8 cellular contexts compared by ENCODE assay signal in the genomic region with DNA sequence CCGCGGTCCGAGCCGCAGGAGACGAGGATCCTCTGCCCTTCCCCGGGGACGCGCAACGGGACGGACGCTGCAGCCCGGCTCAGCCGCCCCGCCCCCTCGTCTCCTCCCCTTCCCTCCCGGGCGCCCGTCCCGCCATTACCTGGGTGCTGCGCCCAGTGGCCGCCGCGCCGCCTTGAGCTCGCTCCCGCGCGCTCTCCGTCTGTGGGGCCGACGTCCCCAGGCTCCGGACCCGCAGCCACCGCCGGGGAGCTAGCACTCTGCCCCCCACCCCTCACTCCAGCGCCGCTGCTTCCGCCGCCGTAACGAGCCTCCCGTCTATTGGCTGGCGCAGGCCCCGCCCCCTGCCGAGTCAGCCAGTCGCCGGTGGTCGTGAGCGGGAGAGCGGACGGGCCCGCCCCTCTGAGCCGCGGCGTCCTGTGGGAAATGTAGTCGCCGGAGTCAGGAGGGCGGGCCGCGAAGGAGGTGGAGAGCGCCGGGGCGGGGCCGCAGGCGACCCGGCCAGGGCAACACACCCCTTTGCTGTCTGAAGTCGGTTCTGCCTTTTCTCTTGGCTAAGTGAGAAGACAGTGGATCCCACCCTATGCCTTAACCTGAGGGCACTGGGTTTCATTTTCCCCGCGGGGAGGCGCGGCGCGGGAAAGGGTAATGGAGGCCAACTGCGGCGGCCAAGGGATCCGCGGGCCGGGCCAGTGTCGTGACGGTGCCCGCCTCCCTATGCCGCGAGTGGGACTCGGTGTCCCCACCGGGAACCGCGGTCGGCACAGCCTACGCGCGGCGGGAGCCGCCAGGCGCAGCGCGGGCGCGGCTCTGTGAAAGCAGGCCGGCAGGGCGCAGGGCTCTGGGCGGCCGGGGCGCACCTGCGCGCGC. TPM values are rescaled to one million over a fixed set of nuclear protein-coding genes. Genes with fewer than 3 reads are reported as not detected.
DNase-seq lines count a peak whose midpoint lies in the region; ATAC-seq and TF ChIP-seq lines count a peak whose summit lies in the region.

A gene (minus strand): TSS at position 259 of the 867 bp plus-strand sequence. CDS start 1,767 bp downstream, outside the sequence.

- H3K4me2 ChIP-seq in DND-41 (ENCODE audit: insufficient read depth, low read length), result peak within 1 kb of the TSS; percentile 81
- peak within 1 kb of the TSS; percentile 63 for H3K4me2 ChIP-seq in KMS-11

- H3K4me1 ChIP-seq in DND-41 (ENCODE audit: insufficient read depth, low read length) (peaks cover 29% of the 10 kb centered on the region), KMS-11 (ENCODE audit: low read depth, poor library complexity, severe bottlenecking) (peaks cover 8% of the 10 kb centered on the region), Panc1 (ENCODE audit: control insufficient read depth, insufficient read depth, low read length) (peaks cover 5% of the 10 kb centered on the region; the same call in 1 of the 2 replicates), esophagus (ENCODE audit: control insufficient read depth in 2 of 2, insufficient read depth in 2 of 2, low read length in 1 of 2) (no peaks in the 10 kb centered on the region), mucosa of stomach (ENCODE audit: control insufficient read depth, insufficient read depth, low read length) (no peaks in the 10 kb centered on the region)

- peaks cover 15% of the 10 kb centered on the region for H3K36me3 Mint-ChIP-seq in activated T-cell treated with anti-CD3 and anti-CD28 coated beads, Interleukin-2, amount 50 U/mL, for 24 hours (ENCODE audit: low read depth)

- H3K9me3 ChIP-seq in DND-41 (ENCODE audit: insufficient read depth, low read length, severe bottlenecking), result peaks cover 15% of the 10 kb centered on the region
- no peaks in the 10 kb centered on the region for H3K9me3 ChIP-seq in Panc1 (ENCODE audit: control insufficient read depth, insufficient read depth, low read depth, low read length)
- peaks cover 0 to 2% of the 10 kb centered on the region in 2 donors for H3K9me3 ChIP-seq in esophagus (ENCODE audit: control insufficient read depth in 2 of 2, insufficient read depth in 1 of 2, low read depth in 1 of 2, low read length in 1 of 2)
- H3K9me3 ChIP-seq in mucosa of stomach (ENCODE audit: control insufficient read depth, low read length), result no peaks in the 10 kb centered on the region

- CTCF ChIA-PET in Panc1 (lab: Charles Lee), result no interaction called here

- no peaks in the 10 kb centered on the region for H3K9me3 Mint-ChIP-seq in activated T-cell treated with anti-CD3 and anti-CD28 coated beads, Interleukin-2, amount 50 U/mL, for 24 hours

- peak within 1 kb of the TSS; percentile 89 for H2AFZ ChIP-seq in DND-41 (ENCODE audit: low read depth, low read length)
- H2AFZ ChIP-seq in KMS-11 (ENCODE audit: low read depth), result peak within 1 kb of the TSS; percentile 87

- H3K4me3 ChIP-seq in DND-41 (ENCODE audit: low read depth in 1 of 2, low read length in 2 of 2) (peak within 1 kb of the TSS; percentile 78 to 86), KMS-11 (IDR thresholded peaks at IDR 0.05; ENCODE audit: insufficient read depth, low read depth, low read length) (peak within 1 kb of the TSS; percentile 57), Panc1 (ENCODE audit: low read depth in 2 of 2, low read length in 2 of 2) (peak within 1 kb of the TSS; percentile 79 to 80), esophagus (ENCODE audit: low read depth in 1 of 2, low read length in 2 of 2) (peak within 1 kb of the TSS; percentile 80 to 99), mucosa of stomach (ENCODE audit: low read length) (peak within 1 kb of the TSS; percentile 45)

- H3K36me3 ChIP-seq in DND-41 (ENCODE audit: insufficient read depth, low read length) (peaks cover 19% of the 10 kb centered on the region), KMS-11 (ENCODE audit: insufficient read depth) (no peaks in the 10 kb centered on the region), Panc1 (ENCODE audit: control insufficient read depth, insufficient read depth, low read length) (no peaks in the 10 kb centered on the region; the same call in 1 of the 2 replicates), esophagus (ENCODE audit: control insufficient read depth in 2 of 2, insufficient read depth in 2 of 2, low read length in 1 of 2) (no peaks in the 10 kb centered on the region), mucosa of stomach (ENCODE audit: control insufficient read depth, insufficient read depth, low read length) (no peaks in the 10 kb centered on the region)

- POLR2A ChIA-PET in Panc1 (lab: Charles Lee), result interaction anchor here (0.6 kb wide), 2 partner anchors 29 to 120 kb away, joined by 7 to 9 read pairs; no protein-coding TSS in a partner anchor

- intact Hi-C loops in Panc1 (cut with micrococcal nuclease; ENCODE audit: unreplicated experiment), result no loop called here

- peak within 1 kb of the TSS; percentile 94 for H3K27ac Mint-ChIP-seq in activated T-cell treated with anti-CD3 and anti-CD28 coated beads, Interleukin-2, amount 50 U/mL, for 24 hours

- TF ChIP-seq CTCF in DND-41 (IDR thresholded peaks at IDR 0.05; ENCODE audit: borderline replicate concordance, extremely low read depth, low read length, poor library complexity, severe bottlenecking), result peak; percentile 21
- TF ChIP-seq CTCF in KMS-11 (conservative IDR thresholded peaks at IDR 0.05; ENCODE audit: low read depth, low read length), result no peak
- TF ChIP-seq CTCF in Panc1 (IDR thresholded peaks at IDR 0.05), result no peak

- in situ Hi-C loops in Panc1 (cut with HindIII; ENCODE audit: low pct_unique_long_range_greater_than_20kb, low sequenced_read_pairs), result no loop called here

- BruUV-seq in Panc1 (replicated peaks; lab: Mats Ljungman, UMichigan), result no TSS peak

- peaks cover 17% of the 10 kb centered on the region for H4K20me1 ChIP-seq in DND-41 (ENCODE audit: insufficient read depth, low read length)
- no peaks in the 10 kb centered on the region for H4K20me1 ChIP-seq in KMS-11 (ENCODE audit: insufficient read depth)

- DNase-seq in DND-41, result peak; percentile 99
- DNase-seq in Panc1 (ENCODE audit: low read depth, low spot score), result peak; percentile 32
- peak; percentile 98 for DNase-seq in activated T-cell treated with anti-CD3 and anti-CD28 coated beads, Interleukin-2, amount 50 U/mL, for 24 hours
- peak; percentile 98 for DNase-seq in stimulated activated CD8-positive, alpha-beta memory T cell treated with anti-CD3 and anti-CD28 coated beads, Interleukin-4, amount 100 ng/mL, for 48 hours

- peaks cover 20% of the 10 kb centered on the region for H3K4me1 Mint-ChIP-seq in activated T-cell treated with anti-CD3 and anti-CD28 coated beads, Interleukin-2, amount 50 U/mL, for 24 hours (ENCODE audit: low read depth)

- WGBS in esophagus, 2 donors, result 0 to 1% methylated on average over 84 to 106 of the region's 106 CpGs

- H3K27me3 ChIP-seq in DND-41 (ENCODE audit: insufficient read depth, low read length, poor library complexity) (no peaks in the 10 kb centered on the region), KMS-11 (ENCODE audit: insufficient read depth, low read depth) (no peaks in the 10 kb centered on the region), Panc1 (ENCODE audit: control insufficient read depth, insufficient read depth, low read length) (no peaks in the 10 kb centered on the region), esophagus (ENCODE audit: control insufficient read depth in 1 of 2, insufficient read depth in 2 of 2, low read length in 2 of 2) (no peaks in the 10 kb centered on the region), mucosa of stomach (ENCODE audit: control insufficient read depth, insufficient read depth, low read length) (no peaks in the 10 kb centered on the region)

- H3K27ac ChIP-seq in DND-41 (ENCODE audit: low read length) (peak within 1 kb of the TSS; percentile 93), KMS-11 (peak within 1 kb of the TSS; percentile 30; the same call in 1 of the 2 replicates), Panc1 (ENCODE audit: low read length) (peak within 1 kb of the TSS; percentile 81; the same call in 1 of the 2 replicates), esophagus (ENCODE audit: low read depth in 2 of 2, low read length in 1 of 2) (peak within 1 kb of the TSS; percentile 98 to 99)

- peak within 1 kb of the TSS; percentile 89 for H3K4me3 Mint-ChIP-seq in activated T-cell treated with anti-CD3 and anti-CD28 coated beads, Interleukin-2, amount 50 U/mL, for 24 hours

- H3K9ac ChIP-seq in DND-41 (ENCODE audit: low read depth, low read length) (peak within 1 kb of the TSS; percentile 98), KMS-11 (peak within 1 kb of the TSS; percentile 15; the same call in 1 of the 2 replicates), mucosa of stomach (ENCODE audit: low read length) (peak within 1 kb of the TSS; percentile 76)

- peaks cover 42% of the 10 kb centered on the region for H3K79me2 ChIP-seq in DND-41 (ENCODE audit: insufficient read depth, low read length)
- no peaks in the 10 kb centered on the region for H3K79me2 ChIP-seq in KMS-11 (ENCODE audit: insufficient read depth, low read depth)

- no peaks in the 10 kb centered on the region for H3K27me3 Mint-ChIP-seq in activated T-cell treated with anti-CD3 and anti-CD28 coated beads, Interleukin-2, amount 50 U/mL, for 24 hours

- ATAC-seq in DND-41 (ENCODE audit: insufficient read depth, low read depth), result peak; percentile 77
- ATAC-seq in GM21786 (IDR thresholded peaks at IDR 0.05; ENCODE audit: unreplicated experiment), result peak; percentile 73
- ATAC-seq in Panc1, result peak; percentile 89

RNA-seq across cellular contexts. Expression of the gene that starts here (rescaled TPM):
- total RNA-seq in Panc1 (2021; ENCODE audit: unreplicated experiment), result 34.6 TPM
- 31.6 TPM for polyA plus RNA-seq in Panc1 (2012; ENCODE audit: insufficient read length)
- polyA plus RNA-seq in esophagus, result 1 to 10 TPM; 6.3 to 7.3 TPM

Comparison
In these comparisons a context has a peak if more than half of its experiments do, and no peak if none do; other contexts are left out.
1. Peak in every context shown above with its lines: DNase-seq, ATAC-seq, H3K4me3 ChIP-seq and H3K27ac ChIP-seq.
2. DNase-seq: peak in every context shown above with its lines; median percentile 99 in DND-41; 98 in activated T-cell treated with anti-CD3 and anti-CD28 coated beads, Interleukin-2, amount 50 U/mL, for 24 hours; 98 in stimulated activated CD8-positive, alpha-beta memory T cell treated with anti-CD3 and anti-CD28 coated beads, Interleukin-4, amount 100 ng/mL, for 48 hours; 32 in Panc1.
3. H3K27ac ChIP-seq: peak in every context shown above with its lines; median percentile 98 in esophagus; 93 in DND-41; 81 in Panc1; 30 in KMS-11.
4. H3K9ac ChIP-seq: peak in every context shown above with its lines; median percentile 98 in DND-41; 76 in mucosa of stomach; 15 in KMS-11.